In the genomic region with DNA sequence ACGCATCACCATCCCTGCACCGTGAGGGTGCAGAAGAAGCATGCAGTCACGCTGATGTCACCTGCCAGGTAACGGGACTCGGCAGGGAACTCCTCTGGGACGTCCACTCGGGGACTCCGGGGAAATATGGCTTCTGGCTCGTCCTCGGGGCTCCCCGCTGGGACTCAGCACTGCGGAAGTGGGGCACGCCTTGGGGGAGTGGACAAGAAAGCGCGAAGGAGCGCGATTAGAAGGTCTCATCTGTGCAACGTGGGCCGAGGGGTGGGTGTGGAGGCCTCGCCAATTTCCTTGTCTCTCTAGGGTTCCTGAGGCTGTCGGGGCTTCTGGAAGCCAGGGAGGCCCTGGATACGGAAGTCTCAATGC, we compare ENCODE assay signal across 8 cellular contexts. TPM values are rescaled to one million over a fixed set of nuclear protein-coding genes. Genes with fewer than 3 reads are reported as not detected.
DNase-seq lines count a peak whose midpoint lies in the region; ATAC-seq and TF ChIP-seq lines count a peak whose summit lies in the region.

No MANE protein-coding gene starts in this region.

- H3K36me3 ChIP-seq in breast epithelium = no peaks in the 10 kb centered on the region

- TF ChIP-seq CTCF in CD14-positive monocyte (IDR thresholded peaks at IDR 0.05) (no peak), VCaP (conservative IDR thresholded peaks at IDR 0.05) (no peak), breast epithelium (IDR thresholded peaks at IDR 0.05) (no peak)

- H3K36me3 Mint-ChIP-seq in CD14-positive monocyte = peaks cover 0 to 8% of the 10 kb centered on the region in 2 donors

- H3K27ac ChIP-seq in VCaP (peak overlapping the region; percentile 87), breast epithelium (peak overlapping the region; percentile 90 to 97), layer of hippocampus (ENCODE audit: low read depth, low read length) (peak overlapping the region; percentile 99)

- H3K4me1 ChIP-seq in breast epithelium = peaks cover 0 to 21% of the 10 kb centered on the region in 2 donors

- H3K9me3 ChIP-seq in breast epithelium = no peaks in the 10 kb centered on the region

- peak overlapping the region; percentile 100 for H3K4me3 Mint-ChIP-seq in CD14-positive monocyte

- no peaks in the 10 kb centered on the region for H3K27me3 Mint-ChIP-seq in CD14-positive monocyte (ENCODE audit: low read depth in 3 of 3)

- H3K27ac Mint-ChIP-seq in CD14-positive monocyte = peak overlapping the region in 6 of 7 donors; percentile 83 to 99 (median 96)

- no peaks in the 10 kb centered on the region for H3K27me3 ChIP-seq in breast epithelium
- no peaks in the 10 kb centered on the region for H3K27me3 ChIP-seq in layer of hippocampus (ENCODE audit: control insufficient read depth, insufficient read depth, low read length)

- TF ChIP-seq POLR2A in breast epithelium (IDR thresholded peaks at IDR 0.05) = no peak

- H3K4me3 ChIP-seq in breast epithelium = peak overlapping the region; percentile 90 to 96 (median 93)

- H3K4me1 Mint-ChIP-seq in CD14-positive monocyte = peaks cover 42% of the 10 kb centered on the region

- intact Hi-C loops in CD14-positive monocyte (cut with micrococcal nuclease) = no loop called here
- intact Hi-C loops in breast epithelium (cut with DNase I; ENCODE audit: low total_unique reads) = no loop called here

- DNase-seq in CD14-positive monocyte (ENCODE audit: low spot score) (peak; percentile 51), Kasumi-1 (lab: John Stamatoyannopoulos, UW) (peak; percentile 7 to 28), breast epithelium (ENCODE audit: low spot score in 2 of 2) (peak; percentile 28 to 56), NCI-H1694 (lab: John Stamatoyannopoulos, UW) (no peak)
- peak; percentile 57 for DNase-seq in stimulated activated CD4-positive, alpha-beta T cell treated with anti-CD3 and anti-CD28 coated beads, Interleukin-4, amount 100 ng/mL, for 24 hours

- H3K9me3 Mint-ChIP-seq in CD14-positive monocyte = no peaks in the 10 kb centered on the region

- ATAC-seq in GM21528 (IDR thresholded peaks at IDR 0.05; ENCODE audit: low FRiP score, unreplicated experiment) = no peak

RNA-seq across cellular contexts. Expression of a gene that starts 0.9 kb away (rescaled TPM):
- 1 to 10 TPM; 4.8 to 7.5 TPM for polyA plus RNA-seq in CD14-positive monocyte
- total RNA-seq in breast epithelium = 10 to 100 TPM; 14.9 to 24.4 (median 18.4) TPM

RNA-seq across cellular contexts. Expression of a gene that starts 1.4 kb away (rescaled TPM):
- polyA plus RNA-seq in CD14-positive monocyte = 10 to 100 TPM; 36.4 to 45.2 TPM
- 10 to 100 TPM; 55.7 to 68.8 (median 68.2) TPM for total RNA-seq in breast epithelium
